39 cellular contexts compared by ENCODE assay signal in genomic region chr7:53131697-53132096, GRCh38.
"Had no signal": no experiment of that assay in that cellular context is flagged by ENCODE, and none has a peak within 500 bp of the region (broad histone marks: within the 10 kb centered on the region; RNA-seq: fewer than 3 reads in every experiment).

No MANE protein-coding gene starts in this region.

- H3K36me3 ChIP-seq: adrenal gland, ascending aorta, brain microvascular endothelial cell, breast epithelium, cardiac muscle cell had no signal

- H3K27ac Mint-ChIP-seq: activated naive CD4-positive, alpha-beta T cell treated with anti-CD3 and anti-CD28 coated beads for 36 hours; activated naive CD4-positive, alpha-beta T cell treated with anti-CD3 and anti-CD28 coated beads, Interleukin-2, amount 10 ng/mL, durations not matched to agents 7 days and 5 days; activated naive CD4-positive, alpha-beta T cell treated with anti-CD3 and anti-CD28 coated beads, Interleukin-2, amount 50 U/mL, for 24 hours; activated naive CD4-positive, alpha-beta T cell treated with anti-CD3 and anti-CD28 coated beads, Interleukin-2, amount 50 U/mL, for 72 hours; activated naive CD8-positive, alpha-beta T cell; activated naive CD8-positive, alpha-beta T cell treated with anti-CD3 and anti-CD28 coated beads for 36 hours; activated naive CD8-positive, alpha-beta T cell treated with anti-CD3 and anti-CD28 coated beads, Interleukin-2, amount 10 ng/mL, durations not matched to agents 7 days and 5 days; activated naive CD8-positive, alpha-beta T cell treated with anti-CD3 and anti-CD28 coated beads, Interleukin-2, amount 50 U/mL, for 24 hours; activated T-cell treated with anti-CD3 and anti-CD28 coated beads, Interleukin-2, amount 50 U/mL, for 24 hours; activated T-cell treated with anti-CD3 and anti-CD28 coated beads, Interleukin-2, amount 50 U/mL, for 72 hours; activated T-helper 1 cell treated with anti-CD3 and anti-CD28 coated beads, Interleukin-12 subunit alpha, Interleukin-12 subunit beta, Interleukin-2, Interleukin-4 antibody, amounts not matched to agents 30 ng/mL and 10 ng/mL and 1 ng/mL, durations not matched to agents 14 hours and 24 hours and 36 hours; activated T-helper 17 cell treated with anti-CD3 and anti-CD28 coated beads, Interleukin-2, amount 50 U/mL, for 72 hours; activated T-helper 2 cell treated with anti-CD3 and anti-CD28 coated beads, Interferon-gamma antibody, Interleukin-2, Interleukin-4, amounts not matched to agents 10 μg/mL and 5 μg/mL and 100 μg/mL, durations not matched to agents 14 hours and 24 hours and 36 hours; brain had no signal

- H3K9me3 ChIP-seq: adrenal gland, ascending aorta, body of pancreas, breast epithelium had no signal

- H3K9me3 Mint-ChIP-seq: activated T-helper 17 cell treated with anti-CD3 and anti-CD28 coated beads, Interleukin-2, amount 50 U/mL, for 72 hours had no signal

- DNase-seq: activated effector memory CD4-positive, alpha-beta T cell treated with anti-CD3 and anti-CD28 coated beads, Interleukin-2, amount 50 U/mL, for 16 hours; activated effector memory CD4-positive, alpha-beta T cell treated with Interleukin-2 at 50 U/mL for 16 hours; activated gamma-delta T cell; activated gamma-delta T cell treated with Interleukin-2 at 50 U/mL for 16 hours; activated naive CD4-positive, alpha-beta T cell; activated naive CD4-positive, alpha-beta T cell treated with anti-CD3 and anti-CD28 coated beads for 36 hours; activated naive CD4-positive, alpha-beta T cell treated with anti-CD3 and anti-CD28 coated beads, Interleukin-2, amount 10 ng/mL, durations not matched to agents 7 days and 5 days; activated naive CD4-positive, alpha-beta T cell treated with anti-CD3 and anti-CD28 coated beads, Interleukin-2, amount 50 U/mL, for 16 hours; activated naive CD4-positive, alpha-beta T cell treated with Interleukin-2 at 50 U/mL for 16 hours; activated naive CD8-positive, alpha-beta T cell treated with anti-CD3 and anti-CD28 coated beads for 36 hours; activated naive CD8-positive, alpha-beta T cell treated with anti-CD3 and anti-CD28 coated beads, Interleukin-2, amount 10 ng/mL, durations not matched to agents 7 days and 5 days; activated naive CD8-positive, alpha-beta T cell treated with anti-CD3 and anti-CD28 coated beads, Interleukin-2, amount 50 U/mL, for 24 hours; activated T-cell treated with anti-CD3 and anti-CD28 coated beads, Interleukin-2, amount 50 U/mL, for 24 hours; activated T-cell treated with anti-CD3 and anti-CD28 coated beads, Interleukin-2, amount 50 U/mL, for 4 hours; activated T-cell treated with anti-CD3 and anti-CD28 coated beads, Interleukin-2, amount 50 U/mL, for 48 hours; activated T-cell treated with anti-CD3 and anti-CD28 coated beads, Interleukin-2, amount 50 U/mL, for 72 hours; adrenal gland; amniotic stem cell; amygdala; anterior cingulate cortex; aorta; body of pancreas; brain microvascular endothelial cell; caudate nucleus; central memory CD4-positive, alpha-beta T cell; cerebellar nuclear complex had no signal

- H3K4me1 ChIP-seq: adrenal gland, ascending aorta, body of pancreas, breast epithelium had no signal

- FAIRE-seq: astrocyte, bronchial epithelial cell had no signal

- H3K27me3 Mint-ChIP-seq: activated naive CD4-positive, alpha-beta T cell treated with anti-CD3 and anti-CD28 coated beads, Interleukin-2, amount 10 ng/mL, durations not matched to agents 7 days and 5 days; activated naive CD4-positive, alpha-beta T cell treated with anti-CD3 and anti-CD28 coated beads, Interleukin-2, amount 50 U/mL, for 24 hours; activated naive CD8-positive, alpha-beta T cell; activated naive CD8-positive, alpha-beta T cell treated with anti-CD3 and anti-CD28 coated beads for 36 hours; activated naive CD8-positive, alpha-beta T cell treated with anti-CD3 and anti-CD28 coated beads, Interleukin-2, amount 10 ng/mL, durations not matched to agents 7 days and 5 days; activated naive CD8-positive, alpha-beta T cell treated with anti-CD3 and anti-CD28 coated beads, Interleukin-2, amount 50 U/mL, for 24 hours; activated T-cell treated with anti-CD3 and anti-CD28 coated beads, Interleukin-2, amount 50 U/mL, for 24 hours; activated T-helper 17 cell treated with anti-CD3 and anti-CD28 coated beads, Interleukin-2, amount 50 U/mL, for 72 hours; brain; central memory CD8-positive, alpha-beta T cell had no signal

- H3K36me3 Mint-ChIP-seq: activated naive CD4-positive, alpha-beta T cell treated with anti-CD3 and anti-CD28 coated beads, Interleukin-2, amount 10 ng/mL, durations not matched to agents 7 days and 5 days; activated naive CD4-positive, alpha-beta T cell treated with anti-CD3 and anti-CD28 coated beads, Interleukin-2, amount 50 U/mL, for 24 hours; activated naive CD4-positive, alpha-beta T cell treated with anti-CD3 and anti-CD28 coated beads, Interleukin-2, amount 50 U/mL, for 72 hours; activated naive CD8-positive, alpha-beta T cell; activated naive CD8-positive, alpha-beta T cell treated with anti-CD3 and anti-CD28 coated beads for 36 hours; activated naive CD8-positive, alpha-beta T cell treated with anti-CD3 and anti-CD28 coated beads, Interleukin-2, amount 10 ng/mL, durations not matched to agents 7 days and 5 days; brain had no signal

- H3K27me3 ChIP-seq: adrenal gland, ascending aorta, body of pancreas, brain microvascular endothelial cell, breast epithelium, cardiac muscle cell had no signal

- H3K27ac ChIP-seq: adrenal gland, ascending aorta, body of pancreas, brain microvascular endothelial cell, breast epithelium, cardiac muscle cell had no signal

- ATAC-seq: activated naive CD4-positive, alpha-beta T cell treated with anti-CD3 and anti-CD28 coated beads, Interleukin-2, amount 50 U/mL, for 72 hours; activated naive CD8-positive, alpha-beta T cell treated with anti-CD3 and anti-CD28 coated beads, Interleukin-2, amount 50 U/mL, for 24 hours; activated T-cell treated with anti-CD3 and anti-CD28 coated beads, Interleukin-2, amount 50 U/mL, for 4 hours; activated T-cell treated with anti-CD3 and anti-CD28 coated beads, Interleukin-2, amount 50 U/mL, for 72 hours; activated T-helper 17 cell treated with anti-CD3 and anti-CD28 coated beads, Interleukin-2, amount 50 U/mL, for 72 hours; body of pancreas had no signal

- H3K4me3 ChIP-seq: adrenal gland, ascending aorta, body of pancreas, breast epithelium, cardiac muscle cell had no signal

- H3K4me1 Mint-ChIP-seq: activated naive CD4-positive, alpha-beta T cell treated with anti-CD3 and anti-CD28 coated beads, Interleukin-2, amount 10 ng/mL, durations not matched to agents 7 days and 5 days; activated naive CD4-positive, alpha-beta T cell treated with anti-CD3 and anti-CD28 coated beads, Interleukin-2, amount 50 U/mL, for 24 hours; activated naive CD8-positive, alpha-beta T cell treated with anti-CD3 and anti-CD28 coated beads for 36 hours; activated naive CD8-positive, alpha-beta T cell treated with anti-CD3 and anti-CD28 coated beads, Interleukin-2, amount 10 ng/mL, durations not matched to agents 7 days and 5 days; activated naive CD8-positive, alpha-beta T cell treated with anti-CD3 and anti-CD28 coated beads, Interleukin-2, amount 50 U/mL, for 24 hours; activated T-helper 17 cell treated with anti-CD3 and anti-CD28 coated beads, Interleukin-2, amount 50 U/mL, for 72 hours; brain; central memory CD8-positive, alpha-beta T cell had no signal

- H3K4me3 Mint-ChIP-seq: activated naive CD4-positive, alpha-beta T cell treated with anti-CD3 and anti-CD28 coated beads for 36 hours; activated naive CD4-positive, alpha-beta T cell treated with anti-CD3 and anti-CD28 coated beads, Interleukin-2, amount 10 ng/mL, durations not matched to agents 7 days and 5 days; activated naive CD4-positive, alpha-beta T cell treated with anti-CD3 and anti-CD28 coated beads, Interleukin-2, amount 50 U/mL, for 24 hours; activated naive CD8-positive, alpha-beta T cell; activated naive CD8-positive, alpha-beta T cell treated with anti-CD3 and anti-CD28 coated beads for 36 hours; activated naive CD8-positive, alpha-beta T cell treated with anti-CD3 and anti-CD28 coated beads, Interleukin-2, amount 10 ng/mL, durations not matched to agents 7 days and 5 days; activated naive CD8-positive, alpha-beta T cell treated with anti-CD3 and anti-CD28 coated beads, Interleukin-2, amount 50 U/mL, for 24 hours; activated T-cell treated with anti-CD3 and anti-CD28 coated beads, Interleukin-2, amount 50 U/mL, for 24 hours; activated T-cell treated with anti-CD3 and anti-CD28 coated beads, Interleukin-2, amount 50 U/mL, for 4 hours; activated T-cell treated with anti-CD3 and anti-CD28 coated beads, Interleukin-2, amount 50 U/mL, for 72 hours; activated T-helper 1 cell treated with anti-CD3 and anti-CD28 coated beads, Interleukin-12 subunit alpha, Interleukin-12 subunit beta, Interleukin-2, Interleukin-4 antibody, amounts not matched to agents 30 ng/mL and 10 ng/mL and 1 ng/mL, durations not matched to agents 14 hours and 24 hours and 36 hours; activated T-helper 17 cell treated with anti-CD3 and anti-CD28 coated beads, Interleukin-2, amount 50 U/mL, for 72 hours; brain; central memory CD8-positive, alpha-beta T cell had no signal
